In the genomic region with DNA sequence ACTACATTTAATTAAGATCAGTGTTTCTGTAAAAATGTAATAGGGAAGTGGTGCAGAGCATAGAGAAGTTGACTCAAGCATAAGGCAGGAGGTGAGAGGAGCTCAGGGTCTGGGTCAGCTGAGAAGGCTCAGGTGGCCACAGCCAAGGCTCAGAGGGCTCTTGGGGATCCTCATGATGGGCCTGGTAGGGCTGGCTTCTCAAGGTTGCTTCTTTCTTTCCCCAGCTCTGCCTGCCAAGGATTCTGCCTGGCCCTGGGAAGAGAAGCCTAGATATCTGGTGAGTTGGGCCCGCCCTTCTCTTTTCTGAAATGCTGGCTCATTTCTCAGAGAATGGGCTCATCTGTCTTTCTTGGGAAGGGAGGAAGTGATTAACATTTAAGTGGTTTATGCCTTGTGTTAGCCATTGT, we compare ENCODE assay signal across 9 cellular contexts. TPM values are rescaled to one million over a fixed set of nuclear protein-coding genes. Genes with fewer than 3 reads are reported as not detected.
DNase-seq lines count a peak whose midpoint lies in the region; ATAC-seq and TF ChIP-seq lines count a peak whose summit lies in the region.
"Had no signal": no experiment of that assay in that cellular context is flagged by ENCODE, and none has a peak within 500 bp of the region (broad histone marks: within the 10 kb centered on the region; RNA-seq: fewer than 3 reads in every experiment).

No MANE protein-coding gene starts in this region.

- H3K79me2 ChIP-seq in osteoblast (ENCODE audit: insufficient read depth, low read length) = no peaks in the 10 kb centered on the region

- no peaks in the 10 kb centered on the region for H3K4me1 ChIP-seq in osteoblast (ENCODE audit: insufficient read depth, low read length)

- no peaks in the 10 kb centered on the region for H4K20me1 ChIP-seq in osteoblast (ENCODE audit: insufficient read depth, low read length)

- no peaks in the 10 kb centered on the region for H3K36me3 ChIP-seq in osteoblast (ENCODE audit: insufficient read depth, low read length)

- no peak overlapping the region for H3K27ac ChIP-seq in osteoblast (ENCODE audit: low read depth, low read length)

- H2AFZ ChIP-seq in osteoblast (ENCODE audit: low read length) = no peak overlapping the region

- ATAC-seq in HG03135 (IDR thresholded peaks at IDR 0.05; ENCODE audit: unreplicated experiment) (no peak), HG03097 (IDR thresholded peaks at IDR 0.05; ENCODE audit: low FRiP score, unreplicated experiment) (no peak)

- H3K9me3 ChIP-seq in osteoblast (ENCODE audit: low read depth, low read length) = no peaks in the 10 kb centered on the region

- no peak overlapping the region for H3K4me3 ChIP-seq in cardiac fibroblast (replicated peaks in 1 of 2; ENCODE audit: low read depth in 2 of 2, low read length in 2 of 2)
- no peak overlapping the region for H3K4me3 ChIP-seq in osteoblast (ENCODE audit: insufficient read depth, low read length)

- no peak for TF ChIP-seq CTCF in cardiac fibroblast (IDR thresholded peaks at IDR 0.05; ENCODE audit: low read depth, low read length)
- TF ChIP-seq CTCF in osteoblast (IDR thresholded peaks at IDR 0.05; ENCODE audit: extremely low read depth, low read depth, low read length) = no peak

- DNase-seq in ELR (ENCODE audit: low read depth) (peak; percentile 63), NCI-H82 treated with DMSO at 0.1 percent for 48 hours (lab: John Stamatoyannopoulos, UW; ENCODE audit: unreplicated experiment) (peak; percentile 26), cardiac fibroblast (ENCODE audit: low read depth in 2 of 2) (peak; percentile 62 to 65), osteoblast (ENCODE audit: insufficient read length, low spot score, missing footprints) (peak; percentile 8), amniotic stem cell (lab: John Stamatoyannopoulos, UW) (no peak), putamen (ENCODE audit: low spot score) (no peak)
- DNase-seq: stimulated activated CD4-positive, alpha-beta T cell treated with anti-CD3 and anti-CD28 coated beads, Interleukin-1b, Interleukin-23, amount 100 ng/mL, for 48 hours had no signal

- H3K27me3 ChIP-seq in osteoblast (ENCODE audit: insufficient read depth, low read length) = no peaks in the 10 kb centered on the region

- no peak overlapping the region for H3K4me2 ChIP-seq in osteoblast (ENCODE audit: insufficient read depth, low read length)

RNA-seq across cellular contexts. Expression of gene ZNF589, which starts 6.5 kb away (rescaled TPM):
- 4.7 and 5.0 TPM in 2 replicates for total RNA-seq in osteoblast

RNA-seq across cellular contexts. Expression of gene CAMP, which starts 24.1 kb away (rescaled TPM):
- not detected in 2 replicates for total RNA-seq in osteoblast

RNA-seq across cellular contexts. Expression of gene NME6, which starts 53.8 kb away (rescaled TPM):
- total RNA-seq in osteoblast = 19.5 and 23.3 TPM in 2 replicates

RNA-seq across cellular contexts. Expression of gene CDC25A, which starts 59.2 kb away (rescaled TPM):
- total RNA-seq in osteoblast = 0.88 and 1.1 TPM in 2 replicates

Comparison
In these comparisons a context has a peak if more than half of its experiments do, and no peak if none do; other contexts are left out.
1. DNase-seq: peak in ELR (single experiment), NCI-H82 treated with DMSO at 0.1 percent for 48 hours (single experiment), cardiac fibroblast (2 of 2) and osteoblast (single experiment); none in amniotic stem cell (single experiment) and putamen (single experiment).